Comparison of ENCODE assay signal across 21 cellular contexts in genomic region chr1:205452364-205452763, GRCh38. TPM values are rescaled to one million over a fixed set of nuclear protein-coding genes. Genes with fewer than 3 reads are reported as not detected.
DNase-seq lines count a peak whose midpoint lies in the region; ATAC-seq and TF ChIP-seq lines count a peak whose summit lies in the region.
"Had no signal": no experiment of that assay in that cellular context is flagged by ENCODE, and none has a peak within 500 bp of the region (broad histone marks: within the 10 kb centered on the region; RNA-seq: fewer than 3 reads in every experiment).

No MANE protein-coding gene starts in this region.

- H3K9ac ChIP-seq in iPS-20b (ENCODE audit: low read depth, low read length) (0 out of 2 replicates have a peak overlapping the region, but pooled peaks have one; percentile 16), neural progenitor cell (no peak overlapping the region)
- H3K9ac ChIP-seq: BLaER1 treated with 17β-estradiol and CSF1 and Interleukin-3, amounts not matched to agents 10 nM and 100 nM; GM23248 had no signal

- no peak for DNase-seq in neural progenitor cell (ENCODE audit: low spot score)
- DNase-seq in stimulated activated CD4-positive, alpha-beta T cell treated with anti-CD3 and anti-CD28 coated beads, Interleukin-1b, Interleukin-23, amount 100 ng/mL, for 48 hours = no peak
- no peak for DNase-seq in GM19238 (ENCODE audit: insufficient read length, low spot score)
- DNase-seq: 8988T; Caco-2; CD4-positive, alpha-beta memory T cell; DND-41; GM23248; Kasumi-1; NCI-H1694; NCI-H2081; NCI-H2171 treated with DMSO at 0.1 percent for 48 hours; NCI-H524 treated with DMSO at 0.1 percent for 48 hours; SJCRH30 had no signal

- peaks cover 92% of the 10 kb centered on the region for H3F3A ChIP-seq in neural progenitor cell (ENCODE audit: low read depth)

- peaks cover 32% of the 10 kb centered on the region for H3K27me3 Mint-ChIP-seq in brain
- peaks cover 9% of the 10 kb centered on the region for H3K27me3 Mint-ChIP-seq in neural progenitor cell (ENCODE audit: insufficient read depth, low read depth)

- POLR2A ChIA-PET in HEK293 (lab: Yijun Ruan, JAX) = no interaction called here

- H3K9me3 ChIP-seq in HEK293 (ENCODE audit: control insufficient read depth, insufficient read depth, low read depth, low read length) (no peaks in the 10 kb centered on the region), iPS-20b (ENCODE audit: insufficient read depth, low read depth, low read length) (no peaks in the 10 kb centered on the region), neural progenitor cell (ENCODE audit: low read depth) (no peaks in the 10 kb centered on the region)
- H3K9me3 ChIP-seq: Caco-2, SJCRH30 had no signal

- peak overlapping the region; percentile 72 for H3K4me2 ChIP-seq in neural progenitor cell
- H3K4me2 ChIP-seq: BLaER1 treated with 17β-estradiol and CSF1 and Interleukin-3, amounts not matched to agents 10 nM and 100 nM had no signal

- H3K4me1 Mint-ChIP-seq in brain = peaks cover 81% of the 10 kb centered on the region
- peaks cover 73% of the 10 kb centered on the region for H3K4me1 Mint-ChIP-seq in neural progenitor cell

- H3K27ac ChIP-seq in HEK293 (ENCODE audit: extremely low read depth, low read depth, low read length) (no peak overlapping the region), iPS-20b (ENCODE audit: low read length) (no peak overlapping the region), neural progenitor cell (peak overlapping the region; percentile 87)
- H3K27ac ChIP-seq: BLaER1 treated with 17β-estradiol and CSF1 and Interleukin-3, amounts not matched to agents 10 nM and 100 nM; GM23248; SJCRH30 had no signal

- H3K9me3 Mint-ChIP-seq in brain = no peaks in the 10 kb centered on the region
- no peaks in the 10 kb centered on the region for H3K9me3 Mint-ChIP-seq in neural progenitor cell

- H3K27me3 ChIP-seq in iPS-20b (ENCODE audit: insufficient read depth, low read length) (peaks cover 8% of the 10 kb centered on the region), neural progenitor cell (no peaks in the 10 kb centered on the region)

- H4K20me1 ChIP-seq in neural progenitor cell (ENCODE audit: low read depth) = peaks cover 70% of the 10 kb centered on the region

- H3K4me3 ChIP-seq in HEK293 (ENCODE audit: low read depth, low read length) (no peak overlapping the region), iPS-20b (ENCODE audit: low read length) (peak overlapping the region; percentile 55), neural progenitor cell (peak overlapping the region; percentile 37)
- H3K4me3 ChIP-seq: BLaER1 treated with 17β-estradiol and CSF1 and Interleukin-3, amounts not matched to agents 10 nM and 100 nM; GM12878; GM23248; SJCRH30 had no signal

- H3K79me2 ChIP-seq in neural progenitor cell (ENCODE audit: low read depth) = peaks cover 50% of the 10 kb centered on the region

- no peaks in the 10 kb centered on the region for H3K36me3 Mint-ChIP-seq in brain
- peaks cover 5% of the 10 kb centered on the region for H3K36me3 Mint-ChIP-seq in neural progenitor cell
- H3K36me3 Mint-ChIP-seq: CD4-positive, alpha-beta memory T cell had no signal

- H2AFZ ChIP-seq in neural progenitor cell (replicated peaks) = no peak overlapping the region
- H2AFZ ChIP-seq: GM23248 had no signal

- no peaks in the 10 kb centered on the region; the same call in 1 of the 2 replicates for H3K4me1 ChIP-seq in HEK293 (ENCODE audit: control insufficient read depth, insufficient read depth, low read length)
- H3K4me1 ChIP-seq in iPS-20b (ENCODE audit: insufficient read depth, low read length) = peaks cover 52% of the 10 kb centered on the region
- H3K4me1 ChIP-seq in neural progenitor cell = peaks cover 75% of the 10 kb centered on the region

- CTCF ChIA-PET in HEK293 (lab: Yijun Ruan, JAX) = interaction anchor here (0.6 to 1.0 kb wide), 5 partner anchors 22 to 1154 kb away, joined by 3 to 5 read pairs (median 3); no protein-coding TSS in a partner anchor

- TF ChIP-seq CTCF in HEK293 (tag by site-specific recombination; IDR thresholded peaks at IDR 0.05) (no peak), brain (conservative IDR thresholded peaks at IDR 0.05) (no peak), neural progenitor cell (IDR thresholded peaks at IDR 0.05) (no peak)

- H3K36me3 ChIP-seq in HEK293 (ENCODE audit: control insufficient read depth in 2 of 2, insufficient read depth in 1 of 2, low read length in 2 of 2) = no peaks in the 10 kb centered on the region
- H3K36me3 ChIP-seq in iPS-20b (ENCODE audit: insufficient read depth, low read depth, low read length) = peaks cover 19% of the 10 kb centered on the region; the same call in 1 of the 2 replicates
- no peaks in the 10 kb centered on the region for H3K36me3 ChIP-seq in neural progenitor cell
- H3K36me3 ChIP-seq: BLaER1 treated with 17β-estradiol and CSF1 and Interleukin-3, amounts not matched to agents 10 nM and 100 nM; SJCRH30 had no signal

- H3K4me3 Mint-ChIP-seq in brain (peak overlapping the region; percentile 53 to 98 (median 94)), neural progenitor cell (peak overlapping the region; percentile 89)
- H3K4me3 Mint-ChIP-seq: CD4-positive, alpha-beta memory T cell had no signal

- peak overlapping the region in 3 of 5 experiments; percentile 71 to 96 (median 91) for H3K27ac Mint-ChIP-seq in brain
- H3K27ac Mint-ChIP-seq in neural progenitor cell = peak overlapping the region; percentile 7
- H3K27ac Mint-ChIP-seq: CD4-positive, alpha-beta memory T cell had no signal

- ATAC-seq in GM18907 (IDR thresholded peaks at IDR 0.05; ENCODE audit: unreplicated experiment) = no peak
- ATAC-seq: GM12878, HCT116 had no signal

TF ChIP-seq in HEK293, 187 proteins besides CTCF, POLR2A, EP300 and RAD21:
- TF ChIP-seq ZNF175 (tag by site-specific recombination; IDR thresholded peaks at IDR 0.05) (no peak), ZNF664 (tag by site-specific recombination; IDR thresholded peaks at IDR 0.05) (peak; percentile 93), PRDM1 (tag by site-specific recombination; IDR thresholded peaks at IDR 0.05) (no peak), SCRT1 (tag by site-specific recombination; IDR thresholded peaks at IDR 0.05; ENCODE audit: borderline replicate concordance) (no peak)

RNA-seq across cellular contexts. Expression of gene BLACAT1, which starts 3.5 kb away (rescaled TPM):
- polyA plus RNA-seq in brain (ENCODE audit: insufficient read depth, low read depth, low replicate concordance) = 0.10 TPM
- 13.9 and 25.7 TPM in 2 replicates for total RNA-seq in neural progenitor cell (ENCODE audit: low replicate concordance)
- total RNA-seq: GM23248 had no signal
- polyA plus RNA-seq: CD4-positive, alpha-beta memory T cell; GM23248 had no signal

RNA-seq across cellular contexts. Expression of gene LEMD1, which starts 30.5 kb away (rescaled TPM):
- polyA plus RNA-seq in brain (ENCODE audit: insufficient read depth, low read depth, low replicate concordance) = not detected
- total RNA-seq in neural progenitor cell (ENCODE audit: low replicate concordance) = 15.0 and 79.0 TPM in 2 replicates
- total RNA-seq: Caco-2, GM12878, GM23248 had no signal
- polyA plus RNA-seq: CD4-positive, alpha-beta memory T cell; GM23248 had no signal

RNA-seq across cellular contexts. Expression of gene CDK18, which starts 52.1 kb away (rescaled TPM):
- 73.1 TPM for polyA plus RNA-seq in brain (ENCODE audit: insufficient read depth, low read depth, low replicate concordance)
- 14.1 and 25.5 TPM in 2 replicates for total RNA-seq in neural progenitor cell (ENCODE audit: low replicate concordance)
- total RNA-seq: GM23248 had no signal
- polyA plus RNA-seq: GM23248 had no signal
